In the genomic region with DNA sequence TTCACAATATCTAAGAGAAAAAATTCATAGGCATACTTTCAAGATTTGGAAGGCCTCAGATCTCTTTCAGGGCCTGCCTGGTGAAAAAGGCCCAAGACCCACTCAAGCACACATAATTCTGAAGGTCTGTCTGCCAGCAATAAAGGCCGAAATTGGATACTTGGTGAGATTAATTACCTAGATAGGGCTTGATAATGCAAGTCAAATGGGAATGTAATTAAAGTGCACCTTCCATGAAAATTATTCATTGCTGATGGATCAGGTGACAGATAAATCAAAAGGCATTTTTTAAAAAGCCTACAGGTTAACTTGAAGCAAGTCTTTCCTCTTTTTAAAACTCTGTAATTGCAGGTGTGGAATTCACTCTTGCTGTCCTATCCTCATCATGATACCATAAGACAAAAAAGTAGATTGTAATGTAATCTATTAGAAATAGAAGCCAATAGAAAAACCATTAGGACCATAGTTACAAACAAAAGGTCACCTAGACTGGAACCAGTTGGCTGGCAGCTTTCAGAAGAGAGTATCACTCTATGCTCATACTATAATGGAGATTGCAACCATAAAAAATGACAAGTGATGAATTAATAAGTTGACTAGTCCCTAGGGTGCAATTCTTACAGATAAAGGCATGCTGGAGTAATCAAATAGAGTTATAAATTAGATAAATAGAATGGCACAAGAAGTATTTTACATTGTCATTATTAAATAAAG, we compare ENCODE assay signal across 1 cellular context.
TF ChIP-seq lines count a peak whose summit lies in the region.

No MANE protein-coding gene starts in this region.

TF ChIP-seq in HEK293, 187 proteins besides CTCF, POLR2A, EP300 and RAD21 (continued from another document and continues in another):
- TF ChIP-seq, protein P1, sequence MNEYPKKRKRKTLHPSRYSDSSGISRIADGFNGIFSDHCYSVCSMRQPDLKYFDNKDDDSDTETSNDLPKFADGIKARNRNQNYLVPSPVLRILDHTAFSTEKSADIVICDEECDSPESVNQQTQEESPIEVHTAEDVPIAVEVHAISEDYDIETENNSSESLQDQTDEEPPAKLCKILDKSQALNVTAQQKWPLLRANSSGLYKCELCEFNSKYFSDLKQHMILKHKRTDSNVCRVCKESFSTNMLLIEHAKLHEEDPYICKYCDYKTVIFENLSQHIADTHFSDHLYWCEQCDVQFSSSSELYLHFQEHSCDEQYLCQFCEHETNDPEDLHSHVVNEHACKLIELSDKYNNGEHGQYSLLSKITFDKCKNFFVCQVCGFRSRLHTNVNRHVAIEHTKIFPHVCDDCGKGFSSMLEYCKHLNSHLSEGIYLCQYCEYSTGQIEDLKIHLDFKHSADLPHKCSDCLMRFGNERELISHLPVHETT (tag by site-specific recombination; IDR thresholded peaks at IDR 0.05), result no peak
- TF ChIP-seq ZBTB6 (tag by site-specific recombination; IDR thresholded peaks at IDR 0.05) (0 out of 2 replicates have a peak, but pooled peaks have one; percentile 6), ZNF362 (tag by site-specific recombination; IDR thresholded peaks at IDR 0.05) (peak; percentile 52; the same call in 1 of the 2 replicates), ZNF211 (tag by site-specific recombination; IDR thresholded peaks at IDR 0.05; ENCODE audit: low read depth) (no peak), SP7 (tag by site-specific recombination; IDR thresholded peaks at IDR 0.05) (peak; percentile 93), ZNF549 (tag by site-specific recombination; IDR thresholded peaks at IDR 0.05) (no peak), ZSCAN16 (tag by site-specific recombination; IDR thresholded peaks at IDR 0.05) (no peak), PRDM6 (tag by site-specific recombination; IDR thresholded peaks at IDR 0.05) (peak; percentile 97), ZNF837 (tag by site-specific recombination; IDR thresholded peaks at IDR 0.05) (no peak), ZNF112 (tag by site-specific recombination; IDR thresholded peaks at IDR 0.05) (no peak), ZNF248 (tag by site-specific recombination; IDR thresholded peaks at IDR 0.05) (no peak), ZNF830 (tag by site-specific recombination; IDR thresholded peaks at IDR 0.05; ENCODE audit: low read depth) (no peak), HOXC10 (CRISPR knock-in tag; IDR thresholded peaks at IDR 0.05) (no peak), SP3 (tag by site-specific recombination; IDR thresholded peaks at IDR 0.05) (no peak), ZNF132 (tag by site-specific recombination; IDR thresholded peaks at IDR 0.05; ENCODE audit: borderline replicate concordance) (no peak), ZNF140 (tag by site-specific recombination; IDR thresholded peaks at IDR 0.05) (no peak), ZNF777 (tag by site-specific recombination; IDR thresholded peaks at IDR 0.05; ENCODE audit: borderline replicate concordance) (no peak), ZNF121 (tag by site-specific recombination; IDR thresholded peaks at IDR 0.05) (no peak), ZNF48 (tag by site-specific recombination; IDR thresholded peaks at IDR 0.05) (no peak), ZNF560 (tag by site-specific recombination; IDR thresholded peaks at IDR 0.05; ENCODE audit: borderline replicate concordance) (no peak), ZBTB48 (tag by site-specific recombination; IDR thresholded peaks at IDR 0.05) (no peak), SCRT1 (tag by site-specific recombination; IDR thresholded peaks at IDR 0.05; ENCODE audit: borderline replicate concordance) (no peak), HOXD13 (CRISPR knock-in tag; IDR thresholded peaks at IDR 0.05; ENCODE audit: borderline replicate concordance) (peak; percentile 71; the same call in 1 of the 2 replicates), KLF1 (tag by site-specific recombination; IDR thresholded peaks at IDR 0.05) (no peak), YY2 (tag by site-specific recombination; IDR thresholded peaks at IDR 0.05) (no peak), ZNF324 (tag by site-specific recombination; IDR thresholded peaks at IDR 0.05) (no peak), ZBTB17 (tag by site-specific recombination; IDR thresholded peaks at IDR 0.05) (peak; percentile 82), ZNF354C (tag by site-specific recombination; IDR thresholded peaks at IDR 0.05; ENCODE audit: borderline replicate concordance, low read depth) (no peak), ZNF10 (tag by site-specific recombination; IDR thresholded peaks at IDR 0.05) (0 out of 2 replicates have a peak, but pooled peaks have one; percentile 11), ZNF785 (tag by site-specific recombination; IDR thresholded peaks at IDR 0.05) (no peak), ZFHX2 (tag by site-specific recombination; conservative IDR thresholded peaks at IDR 0.05) (no peak), KLF16 (tag by site-specific recombination; IDR thresholded peaks at IDR 0.05) (peak; percentile 29; the same call in 1 of the 2 replicates), ZNF2 (tag by site-specific recombination; IDR thresholded peaks at IDR 0.05) (no peak)
- TF ChIP-seq, protein P2, sequence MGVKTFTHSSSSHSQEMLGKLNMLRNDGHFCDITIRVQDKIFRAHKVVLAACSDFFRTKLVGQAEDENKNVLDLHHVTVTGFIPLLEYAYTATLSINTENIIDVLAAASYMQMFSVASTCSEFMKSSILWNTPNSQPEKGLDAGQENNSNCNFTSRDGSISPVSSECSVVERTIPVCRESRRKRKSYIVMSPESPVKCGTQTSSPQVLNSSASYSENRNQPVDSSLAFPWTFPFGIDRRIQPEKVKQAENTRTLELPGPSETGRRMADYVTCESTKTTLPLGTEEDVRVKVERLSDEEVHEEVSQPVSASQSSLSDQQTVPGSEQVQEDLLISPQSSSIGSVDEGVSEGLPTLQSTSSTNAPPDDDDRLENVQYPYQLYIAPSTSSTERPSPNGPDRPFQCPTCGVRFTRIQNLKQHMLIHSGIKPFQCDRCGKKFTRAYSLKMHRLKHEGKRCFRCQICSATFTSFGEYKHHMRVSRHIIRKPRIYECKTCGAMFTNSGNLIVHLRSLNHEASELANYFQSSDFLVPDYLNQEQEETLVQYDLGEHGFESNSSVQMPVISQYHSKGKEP (tag by site-specific recombination; IDR thresholded peaks at IDR 0.05), result peak; percentile 84
- TF ChIP-seq, protein P3, sequence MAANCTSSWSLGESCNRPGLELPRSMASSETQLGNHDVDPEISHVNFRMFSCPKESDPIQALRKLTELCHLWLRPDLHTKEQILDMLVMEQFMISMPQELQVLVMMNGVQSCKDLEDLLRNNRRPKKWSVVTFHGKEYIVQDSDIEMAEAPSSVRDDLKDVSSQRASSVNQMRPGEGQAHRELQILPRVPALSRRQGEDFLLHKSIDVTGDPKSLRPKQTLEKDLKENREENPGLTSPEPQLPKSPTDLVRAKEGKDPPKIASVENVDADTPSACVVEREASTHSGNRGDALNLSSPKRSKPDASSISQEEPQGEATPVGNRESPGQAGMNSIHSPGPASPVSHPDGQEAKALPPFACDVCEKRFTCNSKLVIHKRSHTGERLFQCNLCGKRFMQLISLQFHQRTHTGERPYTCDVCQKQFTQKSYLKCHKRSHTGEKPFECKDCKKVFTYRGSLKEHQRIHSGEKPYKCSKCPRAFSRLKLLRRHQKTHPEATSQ (tag by site-specific recombination; IDR thresholded peaks at IDR 0.05), result no peak
- TF ChIP-seq, protein P4, sequence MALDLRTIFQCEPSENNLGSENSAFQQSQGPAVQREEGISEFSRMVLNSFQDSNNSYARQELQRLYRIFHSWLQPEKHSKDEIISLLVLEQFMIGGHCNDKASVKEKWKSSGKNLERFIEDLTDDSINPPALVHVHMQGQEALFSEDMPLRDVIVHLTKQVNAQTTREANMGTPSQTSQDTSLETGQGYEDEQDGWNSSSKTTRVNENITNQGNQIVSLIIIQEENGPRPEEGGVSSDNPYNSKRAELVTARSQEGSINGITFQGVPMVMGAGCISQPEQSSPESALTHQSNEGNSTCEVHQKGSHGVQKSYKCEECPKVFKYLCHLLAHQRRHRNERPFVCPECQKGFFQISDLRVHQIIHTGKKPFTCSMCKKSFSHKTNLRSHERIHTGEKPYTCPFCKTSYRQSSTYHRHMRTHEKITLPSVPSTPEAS (tag by site-specific recombination; IDR thresholded peaks at IDR 0.05), result no peak
- TF ChIP-seq, protein P5, sequence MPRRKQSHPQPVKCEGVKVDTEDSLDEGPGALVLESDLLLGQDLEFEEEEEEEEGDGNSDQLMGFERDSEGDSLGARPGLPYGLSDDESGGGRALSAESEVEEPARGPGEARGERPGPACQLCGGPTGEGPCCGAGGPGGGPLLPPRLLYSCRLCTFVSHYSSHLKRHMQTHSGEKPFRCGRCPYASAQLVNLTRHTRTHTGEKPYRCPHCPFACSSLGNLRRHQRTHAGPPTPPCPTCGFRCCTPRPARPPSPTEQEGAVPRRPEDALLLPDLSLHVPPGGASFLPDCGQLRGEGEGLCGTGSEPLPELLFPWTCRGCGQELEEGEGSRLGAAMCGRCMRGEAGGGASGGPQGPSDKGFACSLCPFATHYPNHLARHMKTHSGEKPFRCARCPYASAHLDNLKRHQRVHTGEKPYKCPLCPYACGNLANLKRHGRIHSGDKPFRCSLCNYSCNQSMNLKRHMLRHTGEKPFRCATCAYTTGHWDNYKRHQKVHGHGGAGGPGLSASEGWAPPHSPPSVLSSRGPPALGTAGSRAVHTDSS (tag by site-specific recombination; IDR thresholded peaks at IDR 0.05), result peak; percentile 6; the same call in 1 of the 2 replicates
- TF ChIP-seq, protein P6, sequence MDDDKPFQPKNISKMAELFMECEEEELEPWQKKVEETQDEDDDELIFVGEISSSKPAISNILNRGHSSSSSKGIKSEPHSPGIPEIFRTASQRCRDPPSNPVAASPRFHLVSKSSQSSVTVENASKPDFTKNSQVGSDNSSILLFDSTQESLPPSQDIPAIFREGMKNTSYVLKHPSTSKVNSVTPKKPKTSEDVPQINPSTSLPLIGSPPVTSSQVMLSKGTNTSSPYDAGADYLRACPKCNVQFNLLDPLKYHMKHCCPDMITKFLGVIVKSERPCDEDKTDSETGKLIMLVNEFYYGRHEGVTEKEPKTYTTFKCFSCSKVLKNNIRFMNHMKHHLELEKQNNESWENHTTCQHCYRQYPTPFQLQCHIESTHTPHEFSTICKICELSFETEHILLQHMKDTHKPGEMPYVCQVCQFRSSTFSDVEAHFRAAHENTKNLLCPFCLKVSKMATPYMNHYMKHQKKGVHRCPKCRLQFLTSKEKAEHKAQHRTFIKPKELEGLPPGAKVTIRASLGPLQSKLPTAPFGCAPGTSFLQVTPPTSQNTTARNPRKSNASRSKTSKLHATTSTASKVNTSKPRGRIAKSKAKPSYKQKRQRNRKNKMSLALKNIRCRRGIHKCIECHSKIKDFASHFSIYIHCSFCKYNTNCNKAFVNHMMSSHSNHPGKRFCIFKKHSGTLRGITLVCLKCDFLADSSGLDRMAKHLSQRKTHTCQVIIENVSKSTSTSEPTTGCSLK (tag by site-specific recombination; IDR thresholded peaks at IDR 0.05), result no peak
- TF ChIP-seq, protein P7, sequence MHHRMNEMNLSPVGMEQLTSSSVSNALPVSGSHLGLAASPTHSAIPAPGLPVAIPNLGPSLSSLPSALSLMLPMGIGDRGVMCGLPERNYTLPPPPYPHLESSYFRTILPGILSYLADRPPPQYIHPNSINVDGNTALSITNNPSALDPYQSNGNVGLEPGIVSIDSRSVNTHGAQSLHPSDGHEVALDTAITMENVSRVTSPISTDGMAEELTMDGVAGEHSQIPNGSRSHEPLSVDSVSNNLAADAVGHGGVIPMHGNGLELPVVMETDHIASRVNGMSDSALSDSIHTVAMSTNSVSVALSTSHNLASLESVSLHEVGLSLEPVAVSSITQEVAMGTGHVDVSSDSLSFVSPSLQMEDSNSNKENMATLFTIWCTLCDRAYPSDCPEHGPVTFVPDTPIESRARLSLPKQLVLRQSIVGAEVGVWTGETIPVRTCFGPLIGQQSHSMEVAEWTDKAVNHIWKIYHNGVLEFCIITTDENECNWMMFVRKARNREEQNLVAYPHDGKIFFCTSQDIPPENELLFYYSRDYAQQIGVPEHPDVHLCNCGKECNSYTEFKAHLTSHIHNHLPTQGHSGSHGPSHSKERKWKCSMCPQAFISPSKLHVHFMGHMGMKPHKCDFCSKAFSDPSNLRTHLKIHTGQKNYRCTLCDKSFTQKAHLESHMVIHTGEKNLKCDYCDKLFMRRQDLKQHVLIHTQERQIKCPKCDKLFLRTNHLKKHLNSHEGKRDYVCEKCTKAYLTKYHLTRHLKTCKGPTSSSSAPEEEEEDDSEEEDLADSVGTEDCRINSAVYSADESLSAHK (tag by site-specific recombination; IDR thresholded peaks at IDR 0.05), result peak; percentile 91
